14 cellular contexts compared by ENCODE assay signal in the genomic region with DNA sequence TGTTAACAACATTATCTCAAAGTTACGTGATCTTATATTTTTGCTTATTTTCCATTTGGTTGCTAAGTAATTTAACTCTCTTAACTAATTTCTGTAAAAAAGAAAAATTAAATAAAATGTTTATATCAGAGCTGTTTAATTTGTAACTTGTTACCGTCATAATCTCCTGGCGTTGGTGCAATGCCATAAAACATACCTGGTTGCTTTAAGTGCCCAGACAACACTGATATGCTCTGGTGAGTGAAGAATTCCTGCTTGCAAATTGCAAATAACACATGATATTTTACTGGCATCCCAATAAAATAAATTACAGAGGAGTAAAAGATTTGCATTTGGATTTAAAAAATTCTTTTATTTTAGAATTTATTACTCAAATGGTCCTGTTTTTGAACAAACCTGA.
DNase-seq lines count a peak whose midpoint lies in the region; ATAC-seq and TF ChIP-seq lines count a peak whose summit lies in the region.
"Had no signal": no experiment of that assay in that cellular context is flagged by ENCODE, and none has a peak within 500 bp of the region (broad histone marks: within the 10 kb centered on the region; RNA-seq: fewer than 3 reads in every experiment).

No MANE protein-coding gene starts in this region.

- in situ Hi-C loops in transverse colon (cut with MboI; ENCODE audit: low pct_ligation_motif_present in 1 of 4, low pct_unique_long_range_greater_than_20kb in 1 of 4, low sequenced_read_pairs in 3 of 4) = no loop called here

- H3K9me3 ChIP-seq in transverse colon = no peaks in the 10 kb centered on the region

- no peaks in the 10 kb centered on the region for H3K27me3 ChIP-seq in transverse colon

- TF ChIP-seq POLR2A in transverse colon (IDR thresholded peaks at IDR 0.05) = no peak

- no peak for TF ChIP-seq EP300 in transverse colon (IDR thresholded peaks at IDR 0.05; ENCODE audit: low read depth)

- ATAC-seq in left colon (peak; percentile 53), HG03432 (IDR thresholded peaks at IDR 0.05; ENCODE audit: unreplicated experiment) (no peak), HG03469 (IDR thresholded peaks at IDR 0.05; ENCODE audit: unreplicated experiment) (no peak)
- ATAC-seq: GM23338 had no signal

- 14 to 52% methylated on average over 3 of the region's 3 CpGs for WGBS in transverse colon (ENCODE audit: low coverage in 1 of 2), 2 donors

- TF ChIP-seq CTCF in transverse colon (IDR thresholded peaks at IDR 0.05) = no peak

- no peak overlapping the region for H3K4me3 ChIP-seq in transverse colon
- H3K4me3 ChIP-seq: GM23338 had no signal

- H3K4me1 ChIP-seq in transverse colon = peaks cover 4 to 43% (median 22%) of the 10 kb centered on the region in 4 donors

- peak overlapping the region in 3 of 4 donors; percentile 77 to 80 (median 79) for H3K27ac ChIP-seq in transverse colon

- H3K36me3 ChIP-seq in transverse colon = no peaks in the 10 kb centered on the region

- DNase-seq in NCI-H748 (lab: John Stamatoyannopoulos, UW; ENCODE audit: unreplicated experiment) = peak; percentile 12
- no peak for DNase-seq in NCI-H748 treated with DMSO at 0.1 percent for 48 hours (lab: John Stamatoyannopoulos, UW)
- DNase-seq in NCI-H69 (lab: John Stamatoyannopoulos, UW) = peak; percentile 74
- peak in 1 of 2 donors; percentile 10 for DNase-seq in left colon
- DNase-seq in transverse colon = peak; percentile 15
- DNase-seq: C1 segment of cervical spinal cord; Calu3; CD4-positive, alpha-beta T cell; DMS 273 treated with DMSO at 0.1 percent for 48 hours; EL; H7 had no signal

- intact Hi-C loops in left colon (cut with DNase I, micrococcal nuclease) (no loop called here), transverse colon (cut with DNase I; ENCODE audit: low total_unique reads) (no loop called here)
